Comparison of ENCODE assay signal across 8 cellular contexts in the genomic region with DNA sequence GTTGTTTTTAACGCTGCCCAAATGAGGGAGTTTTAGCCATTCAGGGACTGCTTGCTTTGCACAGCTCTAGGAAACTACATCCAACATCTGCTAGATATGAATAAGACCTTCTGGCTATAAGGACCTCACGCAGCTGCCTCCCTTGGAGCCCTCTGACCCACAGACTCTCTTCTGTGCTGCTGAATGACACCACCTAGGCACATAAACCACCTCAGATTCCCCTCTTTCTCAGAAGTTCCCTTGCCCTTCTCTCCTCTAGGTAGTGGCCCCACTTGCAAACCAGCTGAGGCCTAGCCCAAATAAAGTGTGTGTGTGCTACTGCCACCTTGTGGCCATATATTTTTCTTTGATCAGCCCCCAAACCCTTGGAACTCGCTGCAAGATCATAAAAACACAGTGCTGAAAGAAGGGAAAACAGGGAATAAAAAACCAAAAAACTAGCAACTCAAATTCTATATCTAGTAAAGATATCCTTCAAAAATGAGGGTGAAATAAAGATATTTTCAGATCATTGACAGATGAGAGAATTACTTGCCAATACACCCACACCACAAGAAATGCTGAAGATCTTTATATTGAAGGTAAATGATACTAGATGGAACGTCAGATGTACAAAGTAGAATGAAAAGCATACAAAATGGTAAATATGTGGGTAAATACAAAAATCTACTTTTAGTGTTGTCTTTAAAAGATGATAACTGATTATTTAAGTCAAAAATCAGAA.
A peak's percentile ranks its signal among the peaks of the same experiment; 100 is the strongest.
DNase-seq lines count a peak whose midpoint lies in the region; ATAC-seq and TF ChIP-seq lines count a peak whose summit lies in the region.

No MANE protein-coding gene starts in this region.

- no peak overlapping the region for H3K27ac ChIP-seq in GM23248
- H3K27ac ChIP-seq in WERI-Rb-1, result no peak overlapping the region
- H3K27ac ChIP-seq in testis, result no peak overlapping the region

- intact Hi-C loops in testis (cut with DNase I; ENCODE audit: low total_unique reads), result no loop called here

- H3K79me2 ChIP-seq in GM23248 (ENCODE audit: insufficient read depth), result no peaks in the 10 kb centered on the region

- no peaks in the 10 kb centered on the region for H3K4me1 Mint-ChIP-seq in memory B cell

- 0 out of 2 replicates have a peak overlapping the region, but pooled peaks have one; percentile 16 for H2AFZ ChIP-seq in GM23248

- no peaks in the 10 kb centered on the region for H4K20me1 ChIP-seq in GM23248 (ENCODE audit: insufficient read depth)

- H3K9ac ChIP-seq in GM23248, result no peak overlapping the region

- H3K9me2 ChIP-seq in GM23248 (ENCODE audit: insufficient read depth), result no peaks in the 10 kb centered on the region

- no peaks in the 10 kb centered on the region for H3K36me3 Mint-ChIP-seq in memory B cell

- H3K4me2 ChIP-seq in GM23248 (ENCODE audit: unreplicated experiment), result no peak overlapping the region

- H3F3A ChIP-seq in GM23248 (ENCODE audit: insufficient read depth), result no peaks in the 10 kb centered on the region

- no peaks in the 10 kb centered on the region for H3K27me3 ChIP-seq in GM23248 (replicated peaks; ENCODE audit: insufficient read depth)
- no peaks in the 10 kb centered on the region for H3K27me3 ChIP-seq in WERI-Rb-1 (ENCODE audit: insufficient read depth, low read depth, severe bottlenecking)
- no peaks in the 10 kb centered on the region for H3K27me3 ChIP-seq in testis

- H3K4me3 ChIP-seq in GM23248 (no peak overlapping the region), WERI-Rb-1 (ENCODE audit: low read depth, low read length) (no peak overlapping the region), testis (no peak overlapping the region)

- TF ChIP-seq CTCF in WERI-Rb-1 (IDR thresholded peaks at IDR 0.05; ENCODE audit: low read depth, low read length), result peak; percentile 57
- TF ChIP-seq CTCF in testis (IDR thresholded peaks at IDR 0.05), result peak in 2 of 3 experiments; percentile 60 to 71

- H3K4me1 ChIP-seq in GM23248 (ENCODE audit: insufficient read depth), result no peaks in the 10 kb centered on the region
- no peaks in the 10 kb centered on the region for H3K4me1 ChIP-seq in testis

- in situ Hi-C loops in GM23248 (cut with MboI), result loop anchor here (25.0 kb wide), 1 partner anchor 709 kb away; no protein-coding TSS in a partner anchor

- DNase-seq in NCI-H446 (lab: John Stamatoyannopoulos, UW) (peak; percentile 21 to 60), NCI-H446 treated with DMSO at 0.1 percent for 48 hours (lab: John Stamatoyannopoulos, UW) (no peak), GM23248 (peak; percentile 55), Kasumi-1 (lab: John Stamatoyannopoulos, UW) (peak; percentile 47 to 72), WERI-Rb-1 (peak; percentile 30), dermis blood vessel endothelial cell (peak; percentile 61), memory B cell (ENCODE audit: low spot score in 2 of 2) (peak; percentile 32 to 35), testis (peak; percentile 48)

- peak; percentile 64 for ATAC-seq in memory B cell (ENCODE audit: low read depth)

- H3K4me3 Mint-ChIP-seq in memory B cell, result no peak overlapping the region

- peaks cover 1% of the 10 kb centered on the region for H3K27me3 Mint-ChIP-seq in memory B cell

- no peaks in the 10 kb centered on the region for H3K9me3 Mint-ChIP-seq in memory B cell

- no peak overlapping the region for H3K27ac Mint-ChIP-seq in memory B cell

- H3K9me3 ChIP-seq in GM23248 (ENCODE audit: low read depth) (no peaks in the 10 kb centered on the region), WERI-Rb-1 (ENCODE audit: severe bottlenecking) (no peaks in the 10 kb centered on the region), testis (no peaks in the 10 kb centered on the region)

- WGBS in GM23248 (ENCODE audit: low coverage in 1 of 2, low lambda C conversion rate in 2 of 2, missing lambda C conversion rate in 2 of 2), 2 experiments, result 52 to 70% methylated on average over 4 of the region's 4 CpGs
- 73 to 78% methylated on average over 4 of the region's 4 CpGs for WGBS in testis, 2 donors

- TF ChIP-seq POLR2A in testis (IDR thresholded peaks at IDR 0.05), result no peak

- no peaks in the 10 kb centered on the region for H3K36me3 ChIP-seq in GM23248 (ENCODE audit: low read depth)
- no peaks in the 10 kb centered on the region for H3K36me3 ChIP-seq in WERI-Rb-1
- H3K36me3 ChIP-seq in testis (ENCODE audit: low read depth, missing control alignments), result no peaks in the 10 kb centered on the region
